Comparison of ENCODE assay signal across 8 cellular contexts in genomic region chr3:179603831-179604230, GRCh38. TPM values are rescaled to one million over a fixed set of nuclear protein-coding genes. Genes with fewer than 3 reads are reported as not detected.
DNase-seq lines count a peak whose midpoint lies in the region; FAIRE-seq and TF ChIP-seq lines count a peak whose summit lies in the region.

No MANE protein-coding gene starts in this region.

- peaks cover 5% of the 10 kb centered on the region; the same call in 1 of the 2 replicates for H3K4me1 ChIP-seq in HUES6 (ENCODE audit: control insufficient read depth, insufficient read depth, low read length)
- H3K4me1 ChIP-seq in mononuclear cell (ENCODE audit: insufficient read depth, low read length): peaks cover 31% of the 10 kb centered on the region

- POLR2A ChIA-PET in AG04449 (lab: Yijun Ruan, JAX): no interaction called here

- TF ChIP-seq CTCF in AG04449 (IDR thresholded peaks at IDR 0.05; ENCODE audit: insufficient read depth, low read length, missing control alignments): no peak
- no peak for TF ChIP-seq CTCF in bronchial epithelial cell (IDR thresholded peaks at IDR 0.05; ENCODE audit: insufficient read depth, low read length, severe bottlenecking)

- H3K9me3 ChIP-seq in HUES6 (ENCODE audit: control insufficient read depth, insufficient read depth, low read depth, low read length) (no peaks in the 10 kb centered on the region), mononuclear cell (ENCODE audit: low read depth, low read length) (no peaks in the 10 kb centered on the region)

- FAIRE-seq in bronchial epithelial cell (lab: Jason Lieb, UNC): no peak

- CTCF ChIA-PET in AG04449 (lab: Yijun Ruan, JAX): interaction anchor here (1.0 kb wide), 1 partner anchor 36 kb away, joined by 3 read pairs; no protein-coding TSS in a partner anchor

- peak overlapping the region; percentile 84 for H3K9ac ChIP-seq in HUES6 (ENCODE audit: low read length)

- H3K36me3 ChIP-seq in HUES6 (ENCODE audit: control insufficient read depth, insufficient read depth, low read length) (peaks cover 39% of the 10 kb centered on the region), bronchial epithelial cell (ENCODE audit: control insufficient read depth, insufficient read depth, low read length) (peaks cover 3% of the 10 kb centered on the region)

- DNase-seq in AG04449 (ENCODE audit: low read depth, low spot score): no peak
- no peak for DNase-seq in bronchial epithelial cell (ENCODE audit: low read depth)
- no peak for DNase-seq in NCI-H1694 treated with DMSO at 0.1 percent for 48 hours (lab: John Stamatoyannopoulos, UW)
- DNase-seq in DMS153 (lab: John Stamatoyannopoulos, UW): no peak
- no peak for DNase-seq in COLO829 (ENCODE audit: low spot score)
- DNase-seq in activated gamma-delta T cell treated with Interleukin-2 at 50 U/mL for 16 hours: no peak

- H3K27me3 ChIP-seq in HUES6 (ENCODE audit: control insufficient read depth, insufficient read depth, low read length) (no peaks in the 10 kb centered on the region), bronchial epithelial cell (ENCODE audit: control insufficient read depth, insufficient read depth, low read length) (no peaks in the 10 kb centered on the region), mononuclear cell (ENCODE audit: insufficient read depth, low read length) (no peaks in the 10 kb centered on the region)

- H3K4me3 ChIP-seq in AG04449 (ENCODE audit: low read depth, low read length) (peak overlapping the region; percentile 93), HUES6 (ENCODE audit: low read depth, low read length) (peak overlapping the region; percentile 77), bronchial epithelial cell (ENCODE audit: low read depth, low read length) (peak overlapping the region; percentile 54), mononuclear cell (ENCODE audit: low read length) (peak overlapping the region; percentile 94)

- H3K27ac ChIP-seq in HUES6 (ENCODE audit: low read depth, low read length): no peak overlapping the region

RNA-seq across cellular contexts. Expression of gene MRPL47, which starts 0.6 kb away (rescaled TPM):
- total RNA-seq in bronchial epithelial cell (42.9 and 50.4 TPM in 2 replicates), mononuclear cell (16.9 TPM)

RNA-seq across cellular contexts. Expression of gene NDUFB5, which starts 0.8 kb away (rescaled TPM):
- 92.9 and 142 TPM in 2 replicates for total RNA-seq in bronchial epithelial cell
- 55.2 TPM for total RNA-seq in mononuclear cell

RNA-seq across cellular contexts. Expression of gene ACTL6A, which starts 41.1 kb away (rescaled TPM):
- total RNA-seq in bronchial epithelial cell (64.6 and 90.8 TPM in 2 replicates), mononuclear cell (15.0 TPM)

RNA-seq across cellular contexts. Expression of gene USP13, which starts 49.0 kb away (rescaled TPM):
- total RNA-seq in bronchial epithelial cell (0.77 and 0.79 TPM in 2 replicates), mononuclear cell (2.9 TPM)
